In genomic region chr9:129726322-129727160, GRCh38 we compare ENCODE assay signal across 8 cellular contexts. TPM values are rescaled to one million over a fixed set of nuclear protein-coding genes. Genes with fewer than 3 reads are reported as not detected.
DNase-seq lines count a peak whose midpoint lies in the region; ATAC-seq and TF ChIP-seq lines count a peak whose summit lies in the region.

No MANE protein-coding gene starts in this region.

- DNase-seq in HFFc6 (peak; percentile 78), NT2/D1 (ENCODE audit: low read depth, low spot score) (peak; percentile 89), epidermal melanocyte (ENCODE audit: insufficient read length, low spot score) (peak; percentile 88), myocyte (ENCODE audit: low read depth) (peak; percentile 64)
- peak; percentile 28 for DNase-seq in activated CD8-positive, alpha-beta memory T cell treated with anti-CD3 and anti-CD28 coated beads, Interleukin-2, amount 50 U/mL, for 24 hours (ENCODE audit: extremely low read depth)
- peak; percentile 41 for DNase-seq in stimulated activated naive B cell treated with anti-CD40 and anti-IgM and Interleukin-4, amounts not matched to agents 10 μg/mL and 1 μg/mL and 100 μg/mL, for 72 hours

- H3K4me3 ChIP-seq in BLaER1, result no peak overlapping the region
- no peak overlapping the region for H3K4me3 ChIP-seq in NT2/D1 (ENCODE audit: insufficient read length, low read depth)

- H3K36me3 Mint-ChIP-seq in HFFc6 (ENCODE audit: low read depth), result no peaks in the 10 kb centered on the region; the same call in 1 of the 2 replicates
- H3K36me3 Mint-ChIP-seq in stimulated activated naive B cell treated with anti-CD40 and anti-IgM and Interleukin-4, amounts not matched to agents 10 μg/mL and 1 μg/mL and 100 μg/mL, for 72 hours, result peaks cover 0 to 3% of the 10 kb centered on the region in 2 donors

- peak overlapping the region; percentile 73 for H3K4me3 Mint-ChIP-seq in HFFc6
- H3K4me3 Mint-ChIP-seq in stimulated activated naive B cell treated with anti-CD40 and anti-IgM and Interleukin-4, amounts not matched to agents 10 μg/mL and 1 μg/mL and 100 μg/mL, for 72 hours, result peak overlapping the region; percentile 21 to 49

- peak overlapping the region; percentile 60 for H3K4me2 ChIP-seq in BLaER1

- H3K27me3 Mint-ChIP-seq in HFFc6 (ENCODE audit: insufficient read depth), result peaks cover 4% of the 10 kb centered on the region
- peaks cover 38 to 68% of the 10 kb centered on the region in 2 donors for H3K27me3 Mint-ChIP-seq in stimulated activated naive B cell treated with anti-CD40 and anti-IgM and Interleukin-4, amounts not matched to agents 10 μg/mL and 1 μg/mL and 100 μg/mL, for 72 hours

- no peaks in the 10 kb centered on the region for H4K20me1 ChIP-seq in BLaER1

- H3K4me1 ChIP-seq in BLaER1, result peaks cover 15% of the 10 kb centered on the region
- peaks cover 12% of the 10 kb centered on the region for H3K4me1 ChIP-seq in NT2/D1 (ENCODE audit: insufficient read depth, insufficient read length)

- H3K27me3 ChIP-seq in BLaER1 (no peaks in the 10 kb centered on the region), NT2/D1 (ENCODE audit: insufficient read depth, insufficient read length) (no peaks in the 10 kb centered on the region)

- peaks cover 27% of the 10 kb centered on the region for H3K4me1 Mint-ChIP-seq in HFFc6 (ENCODE audit: low read depth)
- H3K4me1 Mint-ChIP-seq in stimulated activated naive B cell treated with anti-CD40 and anti-IgM and Interleukin-4, amounts not matched to agents 10 μg/mL and 1 μg/mL and 100 μg/mL, for 72 hours, result peaks cover 2 to 5% of the 10 kb centered on the region in 2 donors

- H3K9me3 ChIP-seq in BLaER1 (no peaks in the 10 kb centered on the region), NT2/D1 (ENCODE audit: insufficient read depth, low read length) (no peaks in the 10 kb centered on the region)

- TF ChIP-seq CTCF in HFFc6 (IDR thresholded peaks at IDR 0.05), result peak; percentile 96

- no peaks in the 10 kb centered on the region for H3K36me3 ChIP-seq in BLaER1
- no peaks in the 10 kb centered on the region for H3K36me3 ChIP-seq in NT2/D1 (ENCODE audit: insufficient read depth, insufficient read length, low read length)

- no peaks in the 10 kb centered on the region for H3K9me3 Mint-ChIP-seq in HFFc6
- H3K9me3 Mint-ChIP-seq in stimulated activated naive B cell treated with anti-CD40 and anti-IgM and Interleukin-4, amounts not matched to agents 10 μg/mL and 1 μg/mL and 100 μg/mL, for 72 hours, result no peaks in the 10 kb centered on the region

- H3K27ac ChIP-seq in BLaER1, result no peak overlapping the region

- peak; percentile 87 to 94 for ATAC-seq in stimulated activated naive B cell treated with anti-CD40 and anti-IgM and Interleukin-4, amounts not matched to agents 10 μg/mL and 1 μg/mL and 100 μg/mL, for 72 hours (replicated peaks)
- no peak for ATAC-seq in HG02678 (IDR thresholded peaks at IDR 0.05; ENCODE audit: unreplicated experiment)

- no peak overlapping the region for H3K9ac ChIP-seq in BLaER1
- peak overlapping the region; percentile 9 for H3K9ac ChIP-seq in NT2/D1 (ENCODE audit: insufficient read length, low read depth)

- H3K27ac Mint-ChIP-seq in HFFc6, result peak overlapping the region; percentile 83
- no peak overlapping the region for H3K27ac Mint-ChIP-seq in stimulated activated naive B cell treated with anti-CD40 and anti-IgM and Interleukin-4, amounts not matched to agents 10 μg/mL and 1 μg/mL and 100 μg/mL, for 72 hours

RNA-seq across cellular contexts. Expression of gene PTGES, which starts 26.3 kb away (rescaled TPM):
- total RNA-seq in HFFc6 (2021; fragmentation: NEBNext Ultra II Directional; extraction: Animal tissue kit (Norgen Biotek cat#: 25700)), result 10 to 100 TPM; 11.3 to 29.6 (median 26.0) TPM
- not detected in 2 replicates for total RNA-seq in myocyte
- polyA plus RNA-seq in myocyte (2012), result 5.2 TPM

Comparison
In these comparisons a context has a peak if more than half of its experiments do, and no peak if none do; other contexts are left out.
1. DNase-seq: peak in every context shown above with its lines; median percentile 89 in NT2/D1; 88 in epidermal melanocyte; 78 in HFFc6; 64 in myocyte; 41 in stimulated activated naive B cell treated with anti-CD40 and anti-IgM and Interleukin-4, amounts not matched to agents 10 μg/mL and 1 μg/mL and 100 μg/mL, for 72 hours; 28 in activated CD8-positive, alpha-beta memory T cell treated with anti-CD3 and anti-CD28 coated beads, Interleukin-2, amount 50 U/mL, for 24 hours.
2. RNA of gene PTGES, which starts 26.3 kb away (total RNA-seq): 11.3 to 29.6 TPM in HFFc6; not detected in myocyte; every median in the first group is over 10 times any median in the second.